ENCODE assay signal across 30 cellular contexts in the genomic region with DNA sequence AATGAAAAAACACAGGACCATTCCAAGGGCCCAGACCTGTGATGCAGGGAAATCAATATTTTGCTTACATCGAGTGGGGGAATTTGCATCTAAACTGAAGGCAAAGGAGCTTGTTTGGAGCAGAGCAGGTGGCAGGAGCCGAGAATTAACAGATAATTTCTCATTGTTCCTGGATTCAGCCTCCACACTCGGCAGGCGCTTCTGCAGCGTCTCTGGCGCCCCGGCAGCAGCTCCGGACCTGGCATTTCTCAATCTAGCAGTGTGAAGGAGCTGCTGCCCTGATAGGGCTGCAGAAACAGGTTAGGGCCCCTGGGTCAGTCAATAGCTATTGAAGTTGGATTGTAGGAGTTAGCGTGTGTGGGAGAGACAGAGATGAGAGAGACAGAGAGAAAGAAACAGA. TPM values are rescaled to one million over a fixed set of nuclear protein-coding genes. Genes with fewer than 3 reads are reported as not detected.
"Had no signal": no experiment of that assay in that cellular context is flagged by ENCODE, and none has a peak within 500 bp of the region (broad histone marks: within the 10 kb centered on the region; RNA-seq: fewer than 3 reads in every experiment).

No MANE protein-coding gene starts in this region.

- H3K9me3 ChIP-seq: esophagus squamous epithelium, heart right ventricle, left lung, mucosa of descending colon, neutrophil, pancreas, right atrium auricular region, stomach, thyroid gland had no signal

- ATAC-seq: mucosa of descending colon; natural killer cell treated with Interleukin-12 subunit alpha and Interleukin-12 subunit beta and Interleukin-15 and Interleukin-18, amount 100 ng/mL, for 72 hours had no signal

- H3K36me3 ChIP-seq: esophagus squamous epithelium, heart right ventricle, left lung, neutrophil, pancreas, right atrium auricular region, stomach, thyroid gland had no signal

- H3K4me3 Mint-ChIP-seq: mesothelial cell of epicardium; naive B cell; natural killer cell treated with Interleukin-12 subunit alpha and Interleukin-12 subunit beta and Interleukin-15 and Interleukin-18, amount 100 ng/mL, for 72 hours; neural crest cell; stimulated activated effector memory CD8-positive, alpha-beta T cell treated with anti-CD3 and anti-CD28 coated beads, Interleukin-12 subunit alpha, Interleukin-12 subunit beta, amount 100 ng/mL, for 72 hours had no signal

- H3K4me3 ChIP-seq: coronary artery, esophagus squamous epithelium, heart right ventricle, left lung, mucosa of descending colon, pancreas, right atrium auricular region, smooth muscle cell, stomach, thyroid gland had no signal

- DNase-seq: dermis blood vessel endothelial cell; effector memory CD4-positive, alpha-beta T cell; esophagus squamous epithelium; foreskin melanocyte; glutamatergic neuron; heart right ventricle; hippocampal formation; left cardiac atrium; left lung; mucosa of descending colon; naive B cell; pancreas; stimulated activated CD4-positive, alpha-beta T cell treated with anti-CD3 and anti-CD28 coated beads, Interleukin-12 subunit alpha, Interleukin-12 subunit beta, amount 100 ng/mL, for 4 hours; stimulated activated CD4-positive, alpha-beta T cell treated with anti-CD3 and anti-CD28 coated beads, Interleukin-1b, Interleukin-23, amount 100 ng/mL, for 48 hours; stimulated activated CD4-positive, alpha-beta T cell treated with anti-CD3 and anti-CD28 coated beads, Interleukin-4, amount 100 ng/mL, for 24 hours; stimulated activated naive CD4-positive, alpha-beta T cell treated with Interleukin-2 at 50 U/mL for 16 hours; stomach; thyroid gland; trophoblast cell had no signal

- H3K4me2 ChIP-seq: smooth muscle cell had no signal

- H3K9me3 Mint-ChIP-seq: mesothelial cell of epicardium; natural killer cell treated with Interleukin-12 subunit alpha and Interleukin-12 subunit beta and Interleukin-15 and Interleukin-18, amount 100 ng/mL, for 72 hours; neural crest cell; stimulated activated effector memory CD8-positive, alpha-beta T cell treated with anti-CD3 and anti-CD28 coated beads, Interleukin-12 subunit alpha, Interleukin-12 subunit beta, amount 100 ng/mL, for 72 hours had no signal

- H3K36me3 Mint-ChIP-seq: mesothelial cell of epicardium; natural killer cell treated with Interleukin-12 subunit alpha and Interleukin-12 subunit beta and Interleukin-15 and Interleukin-18, amount 100 ng/mL, for 72 hours; stimulated activated effector memory CD8-positive, alpha-beta T cell treated with anti-CD3 and anti-CD28 coated beads, Interleukin-12 subunit alpha, Interleukin-12 subunit beta, amount 100 ng/mL, for 72 hours had no signal

- H3K27ac Mint-ChIP-seq: mesothelial cell of epicardium; naive B cell; natural killer cell treated with Interleukin-12 subunit alpha and Interleukin-12 subunit beta and Interleukin-15 and Interleukin-18, amount 100 ng/mL, for 72 hours; progenitor cell of endocrine pancreas; stimulated activated effector memory CD8-positive, alpha-beta T cell treated with anti-CD3 and anti-CD28 coated beads, Interleukin-12 subunit alpha, Interleukin-12 subunit beta, amount 100 ng/mL, for 72 hours had no signal

- H3K27ac ChIP-seq: coronary artery, esophagus squamous epithelium, heart right ventricle, left lung, neutrophil, pancreas, right atrium auricular region, stomach, thyroid gland had no signal

RNA-seq across cellular contexts. Expression of gene SYT6, which starts 2.1 kb away (rescaled TPM):
- total RNA-seq: dermis blood vessel endothelial cell; esophagus squamous epithelium; kidney epithelial cell; left cardiac atrium; left lung; lung microvascular endothelial cell; natural killer cell treated with Interleukin-12 subunit alpha and Interleukin-12 subunit beta and Interleukin-15 and Interleukin-18, amount 100 ng/mL, for 72 hours; right atrium auricular region; smooth muscle cell had no signal
- polyA plus RNA-seq: heart right ventricle, smooth muscle cell had no signal
